Comparison of ENCODE assay signal across 8 cellular contexts in the genomic region with DNA sequence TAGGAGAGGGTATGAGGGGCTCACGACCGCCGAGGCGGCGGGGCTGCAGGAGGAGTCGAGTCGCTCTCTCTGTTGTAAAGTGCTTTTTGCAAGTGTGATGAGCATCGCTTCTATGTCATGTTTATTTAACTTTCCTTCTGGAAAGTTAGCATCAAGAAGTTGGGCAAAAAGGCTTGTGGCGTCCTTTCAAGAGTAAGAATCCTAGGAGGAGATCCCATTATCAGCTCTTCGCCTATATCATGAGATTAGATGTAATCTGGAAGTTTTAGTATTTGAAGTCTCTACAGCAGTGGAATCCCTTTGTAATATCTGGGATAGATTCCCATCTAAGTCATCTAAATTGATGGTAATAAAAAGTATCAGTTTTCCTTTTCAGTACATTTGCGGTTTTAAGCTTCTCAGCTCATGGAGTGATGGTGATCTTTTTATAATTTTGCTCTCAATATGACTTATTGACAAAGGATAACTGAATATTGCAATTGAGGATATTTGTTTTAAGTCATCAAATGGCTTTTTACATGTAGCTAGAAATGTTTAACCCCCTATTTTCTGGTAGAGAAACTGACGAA. TPM values are rescaled to one million over a fixed set of nuclear protein-coding genes. Genes with fewer than 3 reads are reported as not detected.
DNase-seq lines count a peak whose midpoint lies in the region; ATAC-seq and TF ChIP-seq lines count a peak whose summit lies in the region.

No MANE protein-coding gene starts in this region.

- H3K27ac ChIP-seq in RWPE1 = peak overlapping the region; percentile 96
- peak overlapping the region; percentile 92 to 96 (median 94) for H3K27ac ChIP-seq in esophagus squamous epithelium

- peaks cover 8 to 66% (median 18%) of the 10 kb centered on the region in 3 donors for H3K4me1 ChIP-seq in esophagus squamous epithelium

- H3K36me3 ChIP-seq in GM06990 (ENCODE audit: control insufficient read depth, insufficient read depth, low read length) (no peaks in the 10 kb centered on the region), esophagus squamous epithelium (no peaks in the 10 kb centered on the region)

- no peak for DNase-seq in GM06990 (ENCODE audit: extremely low read depth, insufficient read length)
- no peak for DNase-seq in RWPE1 (ENCODE audit: low spot score)
- DNase-seq in esophagus squamous epithelium (lab: John Stamatoyannopoulos, UW) = no peak
- DNase-seq in pons (ENCODE audit: low spot score) = peak; percentile 55
- no peak for DNase-seq in COLO668 (lab: John Stamatoyannopoulos, UW; ENCODE audit: unreplicated experiment)
- DNase-seq in NCI-H345 treated with DMSO at 0.1 percent for 48 hours (lab: John Stamatoyannopoulos, UW; ENCODE audit: unreplicated experiment) = no peak

- no peak for TF ChIP-seq CTCF in GM06990 (IDR thresholded peaks at IDR 0.05; ENCODE audit: insufficient read depth, low read length, poor library complexity, severe bottlenecking)
- TF ChIP-seq CTCF in RWPE1 (conservative IDR thresholded peaks at IDR 0.05; ENCODE audit: low read depth) = no peak
- TF ChIP-seq CTCF in esophagus squamous epithelium (IDR thresholded peaks at IDR 0.05) = no peak

- peak overlapping the region; percentile 85 for H3K4me3 ChIP-seq in GM06990 (replicated peaks; ENCODE audit: low read depth, low read length)
- H3K4me3 ChIP-seq in esophagus squamous epithelium = peak overlapping the region; percentile 81 to 99 (median 92)

- ATAC-seq in HG03521 (IDR thresholded peaks at IDR 0.05; ENCODE audit: unreplicated experiment) (no peak), GM21447 (IDR thresholded peaks at IDR 0.05; ENCODE audit: unreplicated experiment) (no peak)

- intact Hi-C loops in esophagus squamous epithelium (cut with DNase I) = loop anchor here (10.0 kb wide), 1 partner anchor 85 kb away; no protein-coding TSS in a partner anchor

- H3K27me3 ChIP-seq in GM06990 (replicated peaks; ENCODE audit: control insufficient read depth, insufficient read depth, low read length) = no peaks in the 10 kb centered on the region
- H3K27me3 ChIP-seq in esophagus squamous epithelium = no peaks in the 10 kb centered on the region

- POLR2A ChIA-PET in RWPE1 (lab: Yijun Ruan, JAX; ENCODE audit: low non-redundant PET) = no interaction called here

- no peak for TF ChIP-seq POLR2A in esophagus squamous epithelium (IDR thresholded peaks at IDR 0.05)

- WGBS in esophagus squamous epithelium, 2 donors = 9 to 14% methylated on average over 7 to 11 of the region's 12 CpGs

- CTCF ChIA-PET in RWPE1 (lab: Yijun Ruan, JAX) = interaction anchor here (0.9 to 1.4 kb wide), 7 partner anchors 82 to 156 kb away, joined by 3 to 9 read pairs (median 4); no protein-coding TSS in a partner anchor

- no peaks in the 10 kb centered on the region for H3K9me3 ChIP-seq in esophagus squamous epithelium

RNA-seq across cellular contexts. Expression of a gene that starts 1.7 kb away (rescaled TPM):
- total RNA-seq in esophagus squamous epithelium = 10 to 100 TPM; 17.9 to 33.8 (median 23.6) TPM
